Comparison of ENCODE assay signal across 8 cellular contexts in the genomic region with DNA sequence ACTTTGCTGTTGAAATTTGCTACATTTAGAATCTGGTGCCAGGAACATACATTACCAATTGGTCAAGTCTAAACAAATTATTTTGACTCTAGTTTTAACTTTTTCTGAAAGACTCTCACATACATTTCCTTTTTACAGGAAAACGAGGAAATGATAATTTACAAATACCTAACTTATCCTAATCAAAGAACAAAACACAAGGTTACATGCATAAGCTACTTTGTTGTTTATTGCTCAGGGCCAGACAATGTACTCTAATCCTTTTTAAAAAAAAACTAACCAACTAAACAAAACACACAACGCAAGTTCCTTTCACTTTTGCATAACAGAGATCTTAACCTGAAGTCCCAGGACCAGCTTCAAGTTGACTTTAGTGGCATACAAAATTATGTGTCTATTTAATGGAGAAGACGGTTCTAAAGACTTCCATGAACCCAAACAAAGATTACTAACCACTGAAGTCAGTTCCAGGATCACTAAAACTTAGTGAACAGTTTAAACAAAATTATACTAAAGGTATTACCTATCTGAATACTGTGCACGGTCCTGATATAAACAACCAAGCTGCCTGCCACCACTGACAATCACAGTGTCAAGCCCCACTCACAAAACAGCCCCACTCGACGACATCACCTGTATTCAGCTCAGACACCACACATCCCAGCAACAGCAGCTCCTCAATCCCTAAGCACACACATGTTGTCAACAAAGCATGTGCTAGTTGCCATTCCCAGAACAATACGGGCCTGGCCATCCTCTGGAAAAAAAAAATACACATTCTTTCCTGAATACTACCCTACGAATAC. TPM values are rescaled to one million over a fixed set of nuclear protein-coding genes. Genes with fewer than 3 reads are reported as not detected.
DNase-seq lines count a peak whose midpoint lies in the region; ATAC-seq and TF ChIP-seq lines count a peak whose summit lies in the region.

No MANE protein-coding gene starts in this region.

- no peaks in the 10 kb centered on the region for H3K27me3 ChIP-seq in right cardiac atrium (ENCODE audit: control insufficient read depth, insufficient read depth)
- no peaks in the 10 kb centered on the region for H3K27me3 ChIP-seq in adipocyte (replicated peaks; ENCODE audit: control insufficient read depth, insufficient read depth, low read length)
- no peaks in the 10 kb centered on the region for H3K27me3 ChIP-seq in right lobe of liver

- TF ChIP-seq POLR2A in right lobe of liver (IDR thresholded peaks at IDR 0.05): no peak

- no peaks in the 10 kb centered on the region for H3K27me3 Mint-ChIP-seq in type B pancreatic cell

- ATAC-seq in right cardiac atrium: no peak
- ATAC-seq in left ventricle myocardium superior: no peak
- ATAC-seq in right lobe of liver: no peak
- ATAC-seq in GM21723 (IDR thresholded peaks at IDR 0.05; ENCODE audit: unreplicated experiment): no peak
- ATAC-seq in GM18870 (IDR thresholded peaks at IDR 0.05; ENCODE audit: unreplicated experiment): no peak

- no peaks in the 10 kb centered on the region for H3K9me3 ChIP-seq in right cardiac atrium (ENCODE audit: control insufficient read depth, low read length)
- no peaks in the 10 kb centered on the region for H3K9me3 ChIP-seq in adipocyte (ENCODE audit: control insufficient read depth, low read length)
- H3K9me3 ChIP-seq in right lobe of liver: no peaks in the 10 kb centered on the region

- 24% methylated on average over 8 of the region's 8 CpGs for WGBS in right cardiac atrium
- 6% methylated on average over 8 of the region's 8 CpGs for WGBS in right lobe of liver (ENCODE audit: insufficient coverage, low coverage, low lambda C conversion rate, missing lambda C conversion rate)

- peaks cover 38% of the 10 kb centered on the region for H3K4me1 Mint-ChIP-seq in type B pancreatic cell (ENCODE audit: unreplicated experiment)

- no peak overlapping the region for H3K27ac ChIP-seq in right cardiac atrium (ENCODE audit: low read length)
- H3K27ac ChIP-seq in right lobe of liver: peak overlapping the region; percentile 58 to 92 (median 90)

- peak overlapping the region; percentile 94 for H3K27ac Mint-ChIP-seq in type B pancreatic cell

- H3K4me1 ChIP-seq in right cardiac atrium (ENCODE audit: control insufficient read depth, insufficient read depth, low read length) (peaks cover 6% of the 10 kb centered on the region), adipocyte (ENCODE audit: control insufficient read depth, insufficient read depth, low read length) (peaks cover 30% of the 10 kb centered on the region), right lobe of liver (peaks cover 0 to 41% (median 15%) of the 10 kb centered on the region in 4 donors)

- no peaks in the 10 kb centered on the region for H3K9me3 Mint-ChIP-seq in type B pancreatic cell

- no peak for DNase-seq in right cardiac atrium
- DNase-seq in left ventricle myocardium superior: no peak
- DNase-seq in adipocyte (ENCODE audit: low read depth): peak; percentile 46
- DNase-seq in right lobe of liver: peak in 1 of 3 donors; percentile 44
- no peak for DNase-seq in type B pancreatic cell (ENCODE audit: extremely low spot score, unreplicated experiment)
- no peak for DNase-seq in NCI-H1436 treated with DMSO at 0.1 percent for 48 hours (lab: John Stamatoyannopoulos, UW)

- intact Hi-C loops in right cardiac atrium (cut with DNase I) (no loop called here), left ventricle myocardium superior (cut with micrococcal nuclease) (no loop called here), right lobe of liver (cut with DNase I) (no loop called here)

- peaks cover 3% of the 10 kb centered on the region for H3K36me3 Mint-ChIP-seq in type B pancreatic cell

- H3K36me3 ChIP-seq in adipocyte (ENCODE audit: control insufficient read depth, insufficient read depth, low read length, severe bottlenecking) (no peaks in the 10 kb centered on the region), right lobe of liver (no peaks in the 10 kb centered on the region)

- TF ChIP-seq CTCF in right lobe of liver (IDR thresholded peaks at IDR 0.05): no peak
- TF ChIP-seq CTCF in type B pancreatic cell (conservative IDR thresholded peaks at IDR 0.05): no peak

- H3K4me3 Mint-ChIP-seq in type B pancreatic cell: peak overlapping the region; percentile 98

- H3K4me3 ChIP-seq in right cardiac atrium (ENCODE audit: low read length) (peak overlapping the region; percentile 94), adipocyte (ENCODE audit: low read length) (peak overlapping the region; percentile 85), right lobe of liver (peak overlapping the region; percentile 85 to 97 (median 88))

- peak overlapping the region; percentile 90 for H3K9ac ChIP-seq in adipocyte (ENCODE audit: low read length)

RNA-seq across cellular contexts. Expression of a gene that starts 1.9 kb away (rescaled TPM):
- total RNA-seq in right cardiac atrium: 10 to 100 TPM; 23.7 to 30.7 (median 24.4) TPM
- polyA plus RNA-seq in right cardiac atrium: 15.3 TPM
- 19.2 TPM for total RNA-seq in left ventricle myocardium superior
- 10 to 100 TPM; 16.9 to 36.8 (median 24.3) TPM for total RNA-seq in right lobe of liver
- total RNA-seq in type B pancreatic cell (ENCODE audit: low replicate concordance): 39.6 and 42.3 TPM in 2 replicates

RNA-seq across cellular contexts. Expression of a gene that starts 54.5 kb away (rescaled TPM):
- total RNA-seq in right cardiac atrium (100 to 1,000 TPM; 186 to 239 (median 201) TPM), left ventricle myocardium superior (245 TPM), right lobe of liver (100 to 1,000 TPM in 5 of 6 experiments, 10 to 100 TPM in 1; 88.5 to 131 (median 102) TPM), type B pancreatic cell (ENCODE audit: low replicate concordance) (231 and 270 TPM in 2 replicates)
- polyA plus RNA-seq in right cardiac atrium: 230 TPM
